In the genomic region with DNA sequence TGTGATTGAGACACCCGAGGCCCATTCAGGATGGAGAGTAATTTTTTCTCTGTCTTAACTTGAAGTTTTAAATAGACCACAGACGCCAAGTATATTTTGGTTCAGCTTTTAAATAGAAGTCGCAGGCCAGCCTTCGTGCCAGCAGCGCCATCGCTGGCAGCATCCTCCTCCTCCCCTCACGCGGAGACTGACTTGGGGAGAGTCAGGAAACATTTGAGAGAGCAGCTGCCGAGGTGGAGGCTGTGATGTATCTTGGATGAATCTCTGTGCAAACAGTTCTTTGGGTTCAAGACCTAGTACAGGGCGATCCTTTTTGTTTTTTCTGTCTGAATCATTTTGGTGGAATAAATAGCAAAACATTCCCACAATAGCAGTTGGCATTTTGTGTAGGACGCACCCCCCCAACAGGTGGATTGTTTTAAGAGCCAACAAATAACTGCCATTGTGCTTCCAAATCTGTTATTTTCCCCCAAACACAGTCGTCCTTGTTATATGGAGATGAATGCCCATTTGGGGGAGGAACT, we compare ENCODE assay signal across 8 cellular contexts. TPM values are rescaled to one million over a fixed set of nuclear protein-coding genes. Genes with fewer than 3 reads are reported as not detected.
DNase-seq lines count a peak whose midpoint lies in the region; ATAC-seq and TF ChIP-seq lines count a peak whose summit lies in the region.

No MANE protein-coding gene starts in this region.

- no peaks in the 10 kb centered on the region for H3K36me3 ChIP-seq in naive thymus-derived CD4-positive, alpha-beta T cell (ENCODE audit: control insufficient read depth in 2 of 3, insufficient read depth in 3 of 3, low read length in 3 of 3)
- no peaks in the 10 kb centered on the region for H3K36me3 ChIP-seq in thoracic aorta

- H3K36me3 Mint-ChIP-seq in activated T-cell treated with anti-CD3 and anti-CD28 coated beads, Interleukin-2, amount 50 U/mL, for 72 hours (ENCODE audit: insufficient read depth in 2 of 2) = no peaks in the 10 kb centered on the region
- no peaks in the 10 kb centered on the region for H3K36me3 Mint-ChIP-seq in naive thymus-derived CD4-positive, alpha-beta T cell

- H3K27ac Mint-ChIP-seq in activated T-cell treated with anti-CD3 and anti-CD28 coated beads, Interleukin-2, amount 50 U/mL, for 72 hours = peak overlapping the region; percentile 89
- peak overlapping the region; percentile 70 to 94 (median 91) for H3K27ac Mint-ChIP-seq in naive thymus-derived CD4-positive, alpha-beta T cell

- TF ChIP-seq CTCF in fibroblast of mammary gland (conservative IDR thresholded peaks at IDR 0.05; ENCODE audit: control insufficient read depth, insufficient read depth, low read depth, low read length) = no peak
- TF ChIP-seq CTCF in thoracic aorta (IDR thresholded peaks at IDR 0.05) = no peak

- H3K9me3 ChIP-seq in naive thymus-derived CD4-positive, alpha-beta T cell (ENCODE audit: control insufficient read depth in 2 of 3, low read length in 3 of 3) = no peaks in the 10 kb centered on the region
- no peaks in the 10 kb centered on the region for H3K9me3 ChIP-seq in thoracic aorta

- H3K4me1 ChIP-seq in naive thymus-derived CD4-positive, alpha-beta T cell (ENCODE audit: control insufficient read depth in 2 of 2, insufficient read depth in 2 of 2, low read length in 2 of 2) = peaks cover 7 to 8% of the 10 kb centered on the region in 2 donors
- H3K4me1 ChIP-seq in thoracic aorta (ENCODE audit: control insufficient read depth in 1 of 2, low read depth in 2 of 2) = peaks cover 22 to 46% of the 10 kb centered on the region in 2 donors

- peak overlapping the region; percentile 78 for H3K4me3 ChIP-seq in fibroblast of mammary gland (ENCODE audit: control insufficient read depth, low read depth, low read length)
- peak overlapping the region; percentile 88 for H3K4me3 ChIP-seq in naive thymus-derived CD4-positive, alpha-beta T cell (ENCODE audit: low read length)
- peak overlapping the region; percentile 80 for H3K4me3 ChIP-seq in thoracic aorta

- H3K27me3 Mint-ChIP-seq in activated T-cell treated with anti-CD3 and anti-CD28 coated beads, Interleukin-2, amount 50 U/mL, for 72 hours (ENCODE audit: low read depth) = no peaks in the 10 kb centered on the region
- peaks cover 0 to 7% (median 0%) of the 10 kb centered on the region in 5 donors for H3K27me3 Mint-ChIP-seq in naive thymus-derived CD4-positive, alpha-beta T cell

- H3K4me3 Mint-ChIP-seq in activated T-cell treated with anti-CD3 and anti-CD28 coated beads, Interleukin-2, amount 50 U/mL, for 72 hours = peak overlapping the region; percentile 91 to 98
- peak overlapping the region; percentile 89 to 94 (median 92) for H3K4me3 Mint-ChIP-seq in naive thymus-derived CD4-positive, alpha-beta T cell

- CTCF ChIA-PET in naive thymus-derived CD4-positive, alpha-beta T cell (lab: Charles Lee) = interaction anchor here (0.6 to 4.4 kb wide), 4 partner anchors 8 to 932 kb away, joined by 3 to 22 read pairs (median 4); no protein-coding TSS in a partner anchor

- H3K9me3 Mint-ChIP-seq in activated T-cell treated with anti-CD3 and anti-CD28 coated beads, Interleukin-2, amount 50 U/mL, for 72 hours = no peaks in the 10 kb centered on the region
- H3K9me3 Mint-ChIP-seq in naive thymus-derived CD4-positive, alpha-beta T cell = no peaks in the 10 kb centered on the region

- intact Hi-C loops in naive thymus-derived CD4-positive, alpha-beta T cell (cut with micrococcal nuclease) = loop anchor here (1.0 to 10.0 kb wide), 16 partner anchors 39 to 618 kb away; a partner anchor contains a TSS

- peak in 2 of 3 experiments; percentile 4 to 6 for DNase-seq in activated CD8-positive, alpha-beta memory T cell treated with anti-CD3 and anti-CD28 coated beads for 48 hours (ENCODE audit: low read depth in 2 of 3, low spot score in 2 of 3)
- DNase-seq in activated CD8-positive, alpha-beta memory T cell treated with anti-CD3 and anti-CD28 coated beads for 24 hours = no peak
- DNase-seq in NCI-H69 (lab: John Stamatoyannopoulos, UW) (peak; percentile 80), fibroblast of mammary gland (ENCODE audit: low read depth) (peak; percentile 28), thoracic aorta (ENCODE audit: low spot score) (no peak), mesenteric fat pad (ENCODE audit: low spot score) (no peak)
- peak; percentile 41 to 50 for DNase-seq in activated T-cell treated with anti-CD3 and anti-CD28 coated beads, Interleukin-2, amount 50 U/mL, for 72 hours
- DNase-seq in naive thymus-derived CD4-positive, alpha-beta T cell = peak; percentile 4 to 55 (median 38)

- peaks cover 15% of the 10 kb centered on the region for H3K4me1 Mint-ChIP-seq in activated T-cell treated with anti-CD3 and anti-CD28 coated beads, Interleukin-2, amount 50 U/mL, for 72 hours (ENCODE audit: low read depth)
- peaks cover 7 to 21% (median 17%) of the 10 kb centered on the region in 7 donors for H3K4me1 Mint-ChIP-seq in naive thymus-derived CD4-positive, alpha-beta T cell

- peak in 1 of 2 donors; percentile 17 for ATAC-seq in activated T-cell treated with anti-CD3 and anti-CD28 coated beads, Interleukin-2, amount 50 U/mL, for 72 hours (replicated peaks in 1 of 2)
- ATAC-seq in naive thymus-derived CD4-positive, alpha-beta T cell = no peak
- no peak for ATAC-seq in thoracic aorta (ENCODE audit: insufficient number of reproducible peaks, low FRiP score, low read depth)

- H3K27ac ChIP-seq in naive thymus-derived CD4-positive, alpha-beta T cell (ENCODE audit: low read depth, low read length) = peak overlapping the region; percentile 87
- H3K27ac ChIP-seq in thoracic aorta = peak overlapping the region; percentile 78 to 86

- POLR2A ChIA-PET in naive thymus-derived CD4-positive, alpha-beta T cell (lab: Charles Lee) = interaction anchor here (1.0 to 2.0 kb wide), 7 partner anchors 19 to 519 kb away, joined by 3 to 6 read pairs (median 3); a partner anchor contains a TSS

- H3K27me3 ChIP-seq in naive thymus-derived CD4-positive, alpha-beta T cell (ENCODE audit: control insufficient read depth in 2 of 2, insufficient read depth in 2 of 2, low read length in 2 of 2) = no peaks in the 10 kb centered on the region
- H3K27me3 ChIP-seq in thoracic aorta (replicated peaks; ENCODE audit: insufficient read depth) = no peaks in the 10 kb centered on the region

RNA-seq across cellular contexts. Expression of a gene that starts 0.9 kb away (rescaled TPM):
- total RNA-seq in activated T-cell treated with anti-CD3 and anti-CD28 coated beads, Interleukin-2, amount 50 U/mL, for 72 hours = 10 to 100 TPM; 25.1 to 30.7 TPM
- 1 to 10 TPM in 1 of 5 experiments, under 1 TPM in 3, not detected in 1; 0.32 to 7.4 (median 0.65) TPM for total RNA-seq in naive thymus-derived CD4-positive, alpha-beta T cell
- under 1 TPM in 1 of 2 donors, not detected in 1; 0.13 TPM for polyA plus RNA-seq in naive thymus-derived CD4-positive, alpha-beta T cell
- 1 to 10 TPM in 1 of 2 donors, not detected in 1; 3.1 TPM for total RNA-seq in thoracic aorta
- 0.22 TPM for total RNA-seq in mesenteric fat pad

Comparison
In these comparisons a context has a peak if more than half of its experiments do, and no peak if none do; other contexts are left out.
1. DNase-seq: peak in activated CD8-positive, alpha-beta memory T cell treated with anti-CD3 and anti-CD28 coated beads for 48 hours (2 of 3), NCI-H69 (single experiment), activated T-cell treated with anti-CD3 and anti-CD28 coated beads, Interleukin-2, amount 50 U/mL, for 72 hours (2 of 2), fibroblast of mammary gland (single experiment) and naive thymus-derived CD4-positive, alpha-beta T cell (9 of 9); none in activated CD8-positive, alpha-beta memory T cell treated with anti-CD3 and anti-CD28 coated beads for 24 hours (single experiment), thoracic aorta (single experiment) and mesenteric fat pad (single experiment).
2. Peak in every context shown above with its lines, with median percentiles within 50 percentile points of each other: H3K4me3 ChIP-seq.